In genomic region chr1:201711811-201712210, GRCh38 we compare ENCODE assay signal across 1 cellular context.
TF ChIP-seq lines count a peak whose summit lies in the region.

No MANE protein-coding gene starts in this region.

TF ChIP-seq in endothelial cell of umbilical vein, 7 proteins besides CTCF, POLR2A, EP300 and RAD21:
- TF ChIP-seq FOS (IDR thresholded peaks at IDR 0.05; ENCODE audit: borderline replicate concordance, insufficient read depth, low read length): no peak
